1 cellular context compared by ENCODE assay signal in genomic region chr5:172743112-172743959, GRCh38.
TF ChIP-seq lines count a peak whose summit lies in the region.

No MANE protein-coding gene starts in this region.

TF ChIP-seq in GM12878, 131 proteins besides CTCF, POLR2A, EP300 and RAD21 (continued from another document):
- TF ChIP-seq ZNF592 (IDR thresholded peaks at IDR 0.05) (no peak), CBFB (IDR thresholded peaks at IDR 0.05; ENCODE audit: low read depth) (no peak), SIN3A (IDR thresholded peaks at IDR 0.05; ENCODE audit: low read depth, low read length) (no peak), POU2F2 (IDR thresholded peaks at IDR 0.05; ENCODE audit: borderline replicate concordance, low read depth, low read length) (no peak)
TF ChIP-seq in GM12878: peak in this region for 0.
